Comparison of ENCODE assay signal across 1 cellular context in genomic region chr2:177264539-177265385, GRCh38.
A peak's percentile ranks its signal among the peaks of the same experiment; 100 is the strongest.
TF ChIP-seq lines count a peak whose summit lies in the region.

Gene NFE2L2, minus strand, starts transcription at chr2:177264727. Its CDS starts 151 bp downstream, at chr2:177264576.

TF ChIP-seq in GM12878, 131 proteins besides CTCF, POLR2A, EP300 and RAD21 (continued from another document and continues in another):
- TF ChIP-seq ZNF687 (IDR thresholded peaks at IDR 0.05) = peak; percentile 61
- TF ChIP-seq KLF5 (IDR thresholded peaks at IDR 0.05; ENCODE audit: partially characterized antibody) = peak; percentile 29
- TF ChIP-seq IKZF1 (conservative IDR thresholded peaks at IDR 0.05) = peak; percentile 87
- TF ChIP-seq SMARCA5 (IDR thresholded peaks at IDR 0.05) = peak; percentile 62
- TF ChIP-seq CREM (IDR thresholded peaks at IDR 0.05; ENCODE audit: low read depth) = peak; percentile 87
- peak; percentile 87 for TF ChIP-seq NBN (IDR thresholded peaks at IDR 0.05)
- TF ChIP-seq SMAD5 (IDR thresholded peaks at IDR 0.05; ENCODE audit: low read depth) = no peak
- TF ChIP-seq EZH2 (IDR thresholded peaks at IDR 0.05; ENCODE audit: borderline replicate concordance, control insufficient read depth, low read depth, low read length) = no peak
- peak; percentile 29 for TF ChIP-seq MYC (IDR thresholded peaks at IDR 0.05; ENCODE audit: insufficient read depth, insufficient read length, insufficient replicate concordance, low read length, severe bottlenecking)
- TF ChIP-seq BACH1 (IDR thresholded peaks at IDR 0.05; ENCODE audit: borderline replicate concordance) = peak; percentile 72; the same call in 1 of the 2 replicates
- peak; percentile 53; the same call in 1 of the 2 replicates for TF ChIP-seq TAF1 (IDR thresholded peaks at IDR 0.05; ENCODE audit: borderline replicate concordance, low read depth, low read length)
- no peak for TF ChIP-seq PBX3 (IDR thresholded peaks at IDR 0.05; ENCODE audit: insufficient replicate concordance, low read depth, low read length)
- TF ChIP-seq BCL11A (IDR thresholded peaks at IDR 0.05; ENCODE audit: low read depth, low read length) = peak; percentile 28; the same call in 1 of the 2 replicates
- TF ChIP-seq ZNF622 (IDR thresholded peaks at IDR 0.05) = no peak
- TF ChIP-seq HCFC1 (IDR thresholded peaks at IDR 0.05; ENCODE audit: low read length) = peak; percentile 35
- TF ChIP-seq, protein P1, sequence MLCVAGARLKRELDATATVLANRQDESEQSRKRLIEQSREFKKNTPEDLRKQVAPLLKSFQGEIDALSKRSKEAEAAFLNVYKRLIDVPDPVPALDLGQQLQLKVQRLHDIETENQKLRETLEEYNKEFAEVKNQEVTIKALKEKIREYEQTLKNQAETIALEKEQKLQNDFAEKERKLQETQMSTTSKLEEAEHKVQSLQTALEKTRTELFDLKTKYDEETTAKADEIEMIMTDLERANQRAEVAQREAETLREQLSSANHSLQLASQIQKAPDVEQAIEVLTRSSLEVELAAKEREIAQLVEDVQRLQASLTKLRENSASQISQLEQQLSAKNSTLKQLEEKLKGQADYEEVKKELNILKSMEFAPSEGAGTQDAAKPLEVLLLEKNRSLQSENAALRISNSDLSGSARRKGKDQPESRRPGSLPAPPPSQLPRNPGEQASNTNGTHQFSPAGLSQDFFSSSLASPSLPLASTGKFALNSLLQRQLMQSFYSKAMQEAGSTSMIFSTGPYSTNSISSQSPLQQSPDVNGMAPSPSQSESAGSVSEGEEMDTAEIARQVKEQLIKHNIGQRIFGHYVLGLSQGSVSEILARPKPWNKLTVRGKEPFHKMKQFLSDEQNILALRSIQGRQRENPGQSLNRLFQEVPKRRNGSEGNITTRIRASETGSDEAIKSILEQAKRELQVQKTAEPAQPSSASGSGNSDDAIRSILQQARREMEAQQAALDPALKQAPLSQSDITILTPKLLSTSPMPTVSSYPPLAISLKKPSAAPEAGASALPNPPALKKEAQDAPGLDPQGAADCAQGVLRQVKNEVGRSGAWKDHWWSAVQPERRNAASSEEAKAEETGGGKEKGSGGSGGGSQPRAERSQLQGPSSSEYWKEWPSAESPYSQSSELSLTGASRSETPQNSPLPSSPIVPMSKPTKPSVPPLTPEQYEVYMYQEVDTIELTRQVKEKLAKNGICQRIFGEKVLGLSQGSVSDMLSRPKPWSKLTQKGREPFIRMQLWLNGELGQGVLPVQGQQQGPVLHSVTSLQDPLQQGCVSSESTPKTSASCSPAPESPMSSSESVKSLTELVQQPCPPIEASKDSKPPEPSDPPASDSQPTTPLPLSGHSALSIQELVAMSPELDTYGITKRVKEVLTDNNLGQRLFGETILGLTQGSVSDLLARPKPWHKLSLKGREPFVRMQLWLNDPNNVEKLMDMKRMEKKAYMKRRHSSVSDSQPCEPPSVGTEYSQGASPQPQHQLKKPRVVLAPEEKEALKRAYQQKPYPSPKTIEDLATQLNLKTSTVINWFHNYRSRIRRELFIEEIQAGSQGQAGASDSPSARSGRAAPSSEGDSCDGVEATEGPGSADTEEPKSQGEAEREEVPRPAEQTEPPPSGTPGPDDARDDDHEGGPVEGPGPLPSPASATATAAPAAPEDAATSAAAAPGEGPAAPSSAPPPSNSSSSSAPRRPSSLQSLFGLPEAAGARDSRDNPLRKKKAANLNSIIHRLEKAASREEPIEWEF (IDR thresholded peaks at IDR 0.05; ENCODE audit: insufficient replicate concordance, low read depth, low read length) = peak; percentile 47
- TF ChIP-seq ATF2 (IDR thresholded peaks at IDR 0.05; ENCODE audit: low read length) = no peak
- 0 out of 2 replicates have a peak, but pooled peaks have one; percentile 50 for TF ChIP-seq RB1 (IDR thresholded peaks at IDR 0.05; ENCODE audit: borderline replicate concordance)
- TF ChIP-seq, protein P2, sequence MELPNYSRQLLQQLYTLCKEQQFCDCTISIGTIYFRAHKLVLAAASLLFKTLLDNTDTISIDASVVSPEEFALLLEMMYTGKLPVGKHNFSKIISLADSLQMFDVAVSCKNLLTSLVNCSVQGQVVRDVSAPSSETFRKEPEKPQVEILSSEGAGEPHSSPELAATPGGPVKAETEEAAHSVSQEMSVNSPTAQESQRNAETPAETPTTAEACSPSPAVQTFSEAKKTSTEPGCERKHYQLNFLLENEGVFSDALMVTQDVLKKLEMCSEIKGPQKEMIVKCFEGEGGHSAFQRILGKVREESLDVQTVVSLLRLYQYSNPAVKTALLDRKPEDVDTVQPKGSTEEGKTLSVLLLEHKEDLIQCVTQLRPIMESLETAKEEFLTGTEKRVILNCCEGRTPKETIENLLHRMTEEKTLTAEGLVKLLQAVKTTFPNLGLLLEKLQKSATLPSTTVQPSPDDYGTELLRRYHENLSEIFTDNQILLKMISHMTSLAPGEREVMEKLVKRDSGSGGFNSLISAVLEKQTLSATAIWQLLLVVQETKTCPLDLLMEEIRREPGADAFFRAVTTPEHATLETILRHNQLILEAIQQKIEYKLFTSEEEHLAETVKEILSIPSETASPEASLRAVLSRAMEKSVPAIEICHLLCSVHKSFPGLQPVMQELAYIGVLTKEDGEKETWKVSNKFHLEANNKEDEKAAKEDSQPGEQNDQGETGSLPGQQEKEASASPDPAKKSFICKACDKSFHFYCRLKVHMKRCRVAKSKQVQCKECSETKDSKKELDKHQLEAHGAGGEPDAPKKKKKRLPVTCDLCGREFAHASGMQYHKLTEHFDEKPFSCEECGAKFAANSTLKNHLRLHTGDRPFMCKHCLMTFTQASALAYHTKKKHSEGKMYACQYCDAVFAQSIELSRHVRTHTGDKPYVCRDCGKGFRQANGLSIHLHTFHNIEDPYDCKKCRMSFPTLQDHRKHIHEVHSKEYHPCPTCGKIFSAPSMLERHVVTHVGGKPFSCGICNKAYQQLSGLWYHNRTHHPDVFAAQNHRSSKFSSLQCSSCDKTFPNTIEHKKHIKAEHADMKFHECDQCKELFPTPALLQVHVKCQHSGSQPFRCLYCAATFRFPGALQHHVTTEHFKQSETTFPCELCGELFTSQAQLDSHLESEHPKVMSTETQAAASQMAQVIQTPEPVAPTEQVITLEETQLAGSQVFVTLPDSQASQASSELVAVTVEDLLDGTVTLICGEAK (IDR thresholded peaks at IDR 0.05; ENCODE audit: borderline replicate concordance) = 0 out of 2 replicates have a peak, but pooled peaks have one; percentile 13
- peak; percentile 31 for TF ChIP-seq MEF2B (IDR thresholded peaks at IDR 0.05; ENCODE audit: partially characterized antibody, poor library complexity, severe bottlenecking)
- TF ChIP-seq TCF3 (IDR thresholded peaks at IDR 0.05; ENCODE audit: borderline replicate concordance, insufficient read depth, low read depth, low read length) = peak; percentile 96
- TF ChIP-seq BMI1 (IDR thresholded peaks at IDR 0.05; ENCODE audit: borderline replicate concordance) = no peak; the same call in 1 of the 2 replicates
- no peak for TF ChIP-seq WRNIP1 (IDR thresholded peaks at IDR 0.05; ENCODE audit: borderline replicate concordance, low read depth, low read length)
- no peak for TF ChIP-seq SPI1 (IDR thresholded peaks at IDR 0.05; ENCODE audit: borderline replicate concordance, insufficient read depth, low read depth, low read length)
- no peak for TF ChIP-seq NFYA (IDR thresholded peaks at IDR 0.05; ENCODE audit: borderline replicate concordance, low read depth, low read length)
- TF ChIP-seq, protein P3, sequence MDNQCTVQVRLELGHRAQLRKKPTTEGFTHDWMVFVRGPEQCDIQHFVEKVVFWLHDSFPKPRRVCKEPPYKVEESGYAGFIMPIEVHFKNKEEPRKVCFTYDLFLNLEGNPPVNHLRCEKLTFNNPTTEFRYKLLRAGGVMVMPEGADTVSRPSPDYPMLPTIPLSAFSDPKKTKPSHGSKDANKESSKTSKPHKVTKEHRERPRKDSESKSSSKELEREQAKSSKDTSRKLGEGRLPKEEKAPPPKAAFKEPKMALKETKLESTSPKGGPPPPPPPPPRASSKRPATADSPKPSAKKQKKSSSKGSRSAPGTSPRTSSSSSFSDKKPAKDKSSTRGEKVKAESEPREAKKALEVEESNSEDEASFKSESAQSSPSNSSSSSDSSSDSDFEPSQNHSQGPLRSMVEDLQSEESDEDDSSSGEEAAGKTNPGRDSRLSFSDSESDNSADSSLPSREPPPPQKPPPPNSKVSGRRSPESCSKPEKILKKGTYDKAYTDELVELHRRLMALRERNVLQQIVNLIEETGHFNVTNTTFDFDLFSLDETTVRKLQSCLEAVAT (IDR thresholded peaks at IDR 0.05) = peak; percentile 92
- peak; percentile 21; the same call in 1 of the 2 replicates for TF ChIP-seq CBX5 (IDR thresholded peaks at IDR 0.05; ENCODE audit: low read depth)
- TF ChIP-seq HDAC2 (IDR thresholded peaks at IDR 0.05) = no peak
- no peak for TF ChIP-seq TCF7 (IDR thresholded peaks at IDR 0.05; ENCODE audit: borderline replicate concordance)
- TF ChIP-seq DPF2 (IDR thresholded peaks at IDR 0.05) = peak; percentile 72; the same call in 1 of the 2 replicates
- 0 out of 2 replicates have a peak, but pooled peaks have one; percentile 72 for TF ChIP-seq PML (IDR thresholded peaks at IDR 0.05; ENCODE audit: low read length)
- peak; percentile 27; the same call in 1 of the 2 replicates for TF ChIP-seq NFIC (IDR thresholded peaks at IDR 0.05; ENCODE audit: low read depth, low read length)
- peak; percentile 60; the same call in 1 of the 2 replicates for TF ChIP-seq PAX5 (IDR thresholded peaks at IDR 0.05; ENCODE audit: borderline replicate concordance, low read depth, low read length)
- TF ChIP-seq ZNF274 (IDR thresholded peaks at IDR 0.05; ENCODE audit: insufficient read depth, insufficient read length) = no peak
- peak; percentile 96 for TF ChIP-seq TCF12 (IDR thresholded peaks at IDR 0.05; ENCODE audit: low read depth, low read length)
- TF ChIP-seq ATF7 (IDR thresholded peaks at IDR 0.05; ENCODE audit: low read depth) = peak; percentile 82
- peak; percentile 9 for TF ChIP-seq E4F1 (IDR thresholded peaks at IDR 0.05; ENCODE audit: borderline replicate concordance, partially characterized antibody)
- peak; percentile 36; the same call in 1 of the 2 replicates for TF ChIP-seq ZNF207 (IDR thresholded peaks at IDR 0.05; ENCODE audit: borderline replicate concordance)
